7 cellular contexts compared by ENCODE assay signal in genomic region chr10:34655286-34656170, GRCh38.
DNase-seq lines count a peak whose midpoint lies in the region; ATAC-seq and TF ChIP-seq lines count a peak whose summit lies in the region.

No MANE protein-coding gene starts in this region.

- peak; percentile 63 for ATAC-seq in GM21717 (IDR thresholded peaks at IDR 0.05; ENCODE audit: unreplicated experiment)
- peak; percentile 48 for ATAC-seq in WTC11
- no peak for ATAC-seq in GM18505 (IDR thresholded peaks at IDR 0.05; ENCODE audit: unreplicated experiment)

- H3K9me3 ChIP-seq in right atrium auricular region (no peaks in the 10 kb centered on the region), spleen (no peaks in the 10 kb centered on the region)

- H3K27me3 ChIP-seq in right atrium auricular region (no peaks in the 10 kb centered on the region), spleen (replicated peaks in 1 of 7) (no peaks in the 10 kb centered on the region)

- H3K36me3 Mint-ChIP-seq in WTC11, result no peaks in the 10 kb centered on the region

- H3K4me1 ChIP-seq in right atrium auricular region (peaks cover 0 to 23% of the 10 kb centered on the region in 2 donors), spleen (peaks cover 0 to 7% (median 4%) of the 10 kb centered on the region in 6 donors)

- no peak for TF ChIP-seq POLR2A in spleen (IDR thresholded peaks at IDR 0.05)
- TF ChIP-seq POLR2A in GM18505 (IDR thresholded peaks at IDR 0.05; ENCODE audit: borderline replicate concordance, extremely low read depth, insufficient read depth, insufficient read length), result no peak

- H3K4me1 Mint-ChIP-seq in WTC11, result peaks cover 89% of the 10 kb centered on the region

- H3K27me3 Mint-ChIP-seq in WTC11 (ENCODE audit: low read depth), result no peaks in the 10 kb centered on the region

- TF ChIP-seq CTCF in WTC11 (IDR thresholded peaks at IDR 0.05) (peak; percentile 64), right atrium auricular region (IDR thresholded peaks at IDR 0.05) (peak; percentile 44 to 77), spleen (IDR thresholded peaks at IDR 0.05 in 8 of 11, conservative IDR thresholded peaks at IDR 0.05 in 3 of 11) (peak in 9 of 11 experiments; percentile 16 to 71 (median 56))

- CTCF ChIA-PET in WTC11 (lab: Charles Lee), result interaction anchor here (0.7 to 3.3 kb wide), 22 partner anchors 10 to 610 kb away, joined by 3 to 21 read pairs (median 4); no protein-coding TSS in a partner anchor

- POLR2A ChIA-PET in WTC11 (lab: Charles Lee), result interaction anchor here (0.6 kb wide), 2 partner anchors 96 to 322 kb away, joined by 3 to 5 read pairs; no protein-coding TSS in a partner anchor

- WGBS in spleen, 5 donors, result 43 to 54% (median 48%) methylated on average over 6 of the region's 6 CpGs

- H3K27ac Mint-ChIP-seq in WTC11, result peak overlapping the region; percentile 88

- intact Hi-C loops in spleen (cut with DNase I; ENCODE audit: low total_unique reads), result no loop called here

- no peak overlapping the region; the same call in 1 of the 2 replicates for H3K4me3 Mint-ChIP-seq in WTC11

- H3K9me3 Mint-ChIP-seq in WTC11, result no peaks in the 10 kb centered on the region

- peak; percentile 52 for DNase-seq in DMS114 treated with DMSO at 0.1 percent for 48 hours (lab: John Stamatoyannopoulos, UW; ENCODE audit: unreplicated experiment)
- DNase-seq in NCI-H1694 (lab: John Stamatoyannopoulos, UW), result peak; percentile 79
- DNase-seq in WTC11 (ENCODE audit: low spot score), result peak; percentile 57
- no peak for DNase-seq in right atrium auricular region (ENCODE audit: low spot score)
- DNase-seq in spleen, result no peak

- no peak overlapping the region for H3K4me3 ChIP-seq in right atrium auricular region
- H3K4me3 ChIP-seq in spleen, result no peak overlapping the region

- H3K27ac ChIP-seq in right atrium auricular region (no peak overlapping the region), spleen (no peak overlapping the region)

- no peaks in the 10 kb centered on the region for H3K36me3 ChIP-seq in right atrium auricular region
- no peaks in the 10 kb centered on the region for H3K36me3 ChIP-seq in spleen

TF ChIP-seq in WTC11, 78 proteins besides CTCF, POLR2A, EP300 and RAD21:
- TF ChIP-seq ZBTB43 (CRISPR knock-in tag; IDR thresholded peaks at IDR 0.05) (no peak), ARID4B (CRISPR knock-in tag; IDR thresholded peaks at IDR 0.05; ENCODE audit: borderline replicate concordance) (no peak), GABPB1 (CRISPR knock-in tag; IDR thresholded peaks at IDR 0.05) (no peak), JUN (CRISPR knock-in tag; IDR thresholded peaks at IDR 0.05) (no peak), GTF2I (CRISPR knock-in tag; conservative IDR thresholded peaks at IDR 0.05) (no peak), FOXK1 (CRISPR knock-in tag; IDR thresholded peaks at IDR 0.05) (no peak), ZNF512 (CRISPR knock-in tag; IDR thresholded peaks at IDR 0.05; ENCODE audit: borderline replicate concordance) (no peak), STAT6 (CRISPR knock-in tag; conservative IDR thresholded peaks at IDR 0.05; ENCODE audit: low read depth) (no peak), RELA (CRISPR knock-in tag; IDR thresholded peaks at IDR 0.05; ENCODE audit: borderline replicate concordance) (no peak)

Comparison
In these comparisons a context has a peak if more than half of its experiments do, and no peak if none do; other contexts are left out.
1. DNase-seq: peak in DMS114 treated with DMSO at 0.1 percent for 48 hours (single experiment), NCI-H1694 (single experiment) and WTC11 (single experiment); none in right atrium auricular region (single experiment) and spleen (single experiment).
2. Peak in every context shown above with its lines, with median percentiles within 50 percentile points of each other: CTCF ChIP-seq.